5 cellular contexts compared by ENCODE assay signal in the genomic region with DNA sequence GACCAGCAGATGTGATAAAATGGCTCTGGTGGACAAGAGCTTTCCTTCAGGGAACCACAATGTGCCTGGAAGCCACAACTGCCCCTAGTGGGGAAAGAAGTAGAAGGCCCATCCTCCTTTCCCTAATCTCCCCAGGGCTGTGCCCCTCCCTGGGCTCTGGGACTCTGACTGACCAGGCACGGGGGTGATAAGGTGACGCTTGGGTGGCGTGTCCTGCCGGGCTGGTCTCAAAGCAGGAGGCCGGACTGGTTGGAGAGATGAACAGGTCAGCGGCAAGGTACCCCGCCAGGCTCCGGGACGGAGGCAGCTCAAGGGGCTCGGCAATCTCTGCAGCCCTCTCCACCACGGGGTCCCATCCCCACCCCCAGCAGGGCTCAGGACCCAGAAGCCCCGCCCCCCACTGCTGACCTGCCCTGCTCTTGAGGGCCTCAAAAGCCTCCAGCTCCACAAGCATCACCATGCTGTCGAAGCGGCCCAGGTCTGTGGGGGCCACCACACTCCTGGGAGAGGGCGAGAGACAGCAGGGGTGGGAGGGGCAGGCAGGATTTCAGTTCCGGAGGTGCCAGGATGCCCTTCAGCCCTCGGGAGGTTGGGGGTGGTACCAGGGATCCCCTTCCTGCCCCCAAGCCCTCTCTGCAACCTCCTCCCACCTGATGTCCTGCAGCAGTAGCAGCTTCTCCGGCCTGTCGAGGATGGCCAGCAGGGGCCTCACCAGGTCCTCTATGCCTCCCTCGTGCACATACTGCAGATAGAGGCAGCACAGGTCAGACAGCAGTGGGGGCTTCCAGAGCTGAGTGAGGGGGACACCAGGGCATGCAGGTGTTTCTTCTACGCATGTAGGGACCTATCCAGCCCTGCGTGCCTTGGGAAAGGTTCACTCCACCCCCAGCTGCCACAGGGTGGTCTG. TPM values are rescaled to one million over a fixed set of nuclear protein-coding genes. Genes with fewer than 3 reads are reported as not detected.
DNase-seq lines count a peak whose midpoint lies in the region; ATAC-seq and TF ChIP-seq lines count a peak whose summit lies in the region.
"Had no signal": no experiment of that assay in that cellular context is flagged by ENCODE, and none has a peak within 500 bp of the region (broad histone marks: within the 10 kb centered on the region; RNA-seq: fewer than 3 reads in every experiment).

No MANE protein-coding gene starts in this region.

- H3K27me3 Mint-ChIP-seq in nephron progenitor cell (ENCODE audit: low read depth, poor library complexity), result peaks cover 22% of the 10 kb centered on the region
- H3K27me3 Mint-ChIP-seq in naive thymus-derived CD8-positive, alpha-beta T cell, result peaks cover 0 to 39% (median 25%) of the 10 kb centered on the region in 5 donors

- 0 out of 2 replicates have a peak, but pooled peaks have one; percentile 17 for TF ChIP-seq CTCF in RWPE1 (conservative IDR thresholded peaks at IDR 0.05; ENCODE audit: low read depth)
- peak; percentile 40 for TF ChIP-seq CTCF in nephron progenitor cell (IDR thresholded peaks at IDR 0.05)

- H3K9me3 Mint-ChIP-seq in nephron progenitor cell, result no peaks in the 10 kb centered on the region
- H3K9me3 Mint-ChIP-seq in naive thymus-derived CD8-positive, alpha-beta T cell, result no peaks in the 10 kb centered on the region
- H3K9me3 Mint-ChIP-seq: activated naive CD8-positive, alpha-beta T cell treated with anti-CD3 and anti-CD28 coated beads, Interleukin-2, amount 50 U/mL, for 24 hours had no signal

- CTCF ChIA-PET in RWPE1 (lab: Yijun Ruan, JAX), result interaction anchor here (0.6 to 2.2 kb wide), 15 partner anchors 9 to 1100 kb away, joined by 3 to 11 read pairs (median 3); a partner anchor contains a TSS

- no peak for ATAC-seq in naive thymus-derived CD8-positive, alpha-beta T cell

- H3K4me3 Mint-ChIP-seq in nephron progenitor cell, result no peak overlapping the region
- H3K4me3 Mint-ChIP-seq in naive thymus-derived CD8-positive, alpha-beta T cell, result no peak overlapping the region
- H3K4me3 Mint-ChIP-seq: activated naive CD8-positive, alpha-beta T cell treated with anti-CD3 and anti-CD28 coated beads, Interleukin-2, amount 50 U/mL, for 24 hours had no signal

- H3K4me1 Mint-ChIP-seq in nephron progenitor cell, result peaks cover 62% of the 10 kb centered on the region
- peaks cover 12 to 19% (median 16%) of the 10 kb centered on the region in 4 donors for H3K4me1 Mint-ChIP-seq in naive thymus-derived CD8-positive, alpha-beta T cell

- no peaks in the 10 kb centered on the region for H3K36me3 Mint-ChIP-seq in nephron progenitor cell (ENCODE audit: low read depth)
- no peaks in the 10 kb centered on the region for H3K36me3 Mint-ChIP-seq in naive thymus-derived CD8-positive, alpha-beta T cell

- POLR2A ChIA-PET in RWPE1 (lab: Yijun Ruan, JAX; ENCODE audit: low non-redundant PET), result interaction anchor here (0.9 kb wide), 1 partner anchor 10 kb away, joined by 3 read pairs; no protein-coding TSS in a partner anchor
- POLR2A ChIA-PET in naive thymus-derived CD8-positive, alpha-beta T cell (lab: Charles Lee), result interaction anchor here (0.8 to 1.5 kb wide), 3 partner anchors 12 to 25 kb away, joined by 3 to 4 read pairs (median 4); a partner anchor contains a TSS

- DNase-seq in RWPE1 (ENCODE audit: low spot score) (no peak), nephron progenitor cell (no peak), germinal center (ENCODE audit: low spot score) (no peak)
- no peak for DNase-seq in naive thymus-derived CD8-positive, alpha-beta T cell

- peak overlapping the region; percentile 54 for H3K27ac ChIP-seq in RWPE1

- no peak overlapping the region for H3K27ac Mint-ChIP-seq in nephron progenitor cell
- H3K27ac Mint-ChIP-seq in naive thymus-derived CD8-positive, alpha-beta T cell, result no peak overlapping the region
- H3K27ac Mint-ChIP-seq: activated naive CD8-positive, alpha-beta T cell treated with anti-CD3 and anti-CD28 coated beads, Interleukin-2, amount 50 U/mL, for 24 hours had no signal

RNA-seq across cellular contexts. Expression of a gene that starts 12.2 kb away (rescaled TPM):
- 10 to 100 TPM; 33.5 to 34.3 TPM for total RNA-seq in naive thymus-derived CD8-positive, alpha-beta T cell
- 10 to 100 TPM; 10.8 to 19.5 (median 13.1) TPM for polyA plus RNA-seq in naive thymus-derived CD8-positive, alpha-beta T cell

RNA-seq across cellular contexts. Expression of a gene that starts 19.2 kb away (rescaled TPM):
- 1 to 10 TPM; 1.3 to 1.4 TPM for total RNA-seq in naive thymus-derived CD8-positive, alpha-beta T cell
- 1 to 10 TPM in 1 of 3 donors, under 1 TPM in 2; 0.39 to 1.1 (median 0.89) TPM for polyA plus RNA-seq in naive thymus-derived CD8-positive, alpha-beta T cell

RNA-seq across cellular contexts. Expression of a gene that starts 19.3 kb away (rescaled TPM):
- total RNA-seq in naive thymus-derived CD8-positive, alpha-beta T cell, result 10 to 100 TPM; 63.1 to 66.9 TPM
- polyA plus RNA-seq in naive thymus-derived CD8-positive, alpha-beta T cell, result 10 to 100 TPM in 2 of 3 donors, 1 to 10 TPM in 1; 9.9 to 11.5 (median 11.2) TPM

RNA-seq across cellular contexts. Expression of a gene that starts 24.4 kb away (rescaled TPM):
- total RNA-seq in naive thymus-derived CD8-positive, alpha-beta T cell, result 10 to 100 TPM; 17.0 to 18.2 TPM
- polyA plus RNA-seq in naive thymus-derived CD8-positive, alpha-beta T cell, result 10 to 100 TPM in 1 of 3 donors, 1 to 10 TPM in 2; 5.3 to 18.2 (median 9.7) TPM

RNA-seq across cellular contexts. Expression of a gene that starts 24.5 kb away (rescaled TPM):
- total RNA-seq in naive thymus-derived CD8-positive, alpha-beta T cell, result 10 to 100 TPM; 64.9 to 66.6 TPM
- 100 to 1,000 TPM; 117 to 136 (median 123) TPM for polyA plus RNA-seq in naive thymus-derived CD8-positive, alpha-beta T cell
